Comparison of ENCODE assay signal across 2 cellular contexts in genomic region chr1:156458181-156458503, GRCh38.
TF ChIP-seq lines count a peak whose summit lies in the region.

No MANE protein-coding gene starts in this region.

TF ChIP-seq in liver, 16 proteins besides CTCF, POLR2A, EP300 and RAD21 (continued from another document):
- TF ChIP-seq ZBTB33 (IDR thresholded peaks at IDR 0.05) (no peak), JUND (IDR thresholded peaks at IDR 0.05) (no peak), RXRA (IDR thresholded peaks at IDR 0.05) (no peak), EGR1 (IDR thresholded peaks at IDR 0.05; ENCODE audit: low read depth in 2 of 2) (no peak), REST (IDR thresholded peaks at IDR 0.05) (no peak)
TF ChIP-seq in liver: peak in this region for 0.

TF ChIP-seq in HepG2, 621 proteins besides CTCF, POLR2A, EP300 and RAD21 (continued from another document):
- TF ChIP-seq ZNF609 (CRISPR knock-in tag; IDR thresholded peaks at IDR 0.05; ENCODE audit: borderline replicate concordance) = no peak
- no peak for TF ChIP-seq ZNF142 (CRISPR knock-in tag; IDR thresholded peaks at IDR 0.05)
- no peak for TF ChIP-seq ZNF749 (CRISPR knock-in tag; IDR thresholded peaks at IDR 0.05; ENCODE audit: borderline replicate concordance)
- TF ChIP-seq ZNF318 (CRISPR knock-in tag; IDR thresholded peaks at IDR 0.05) = no peak
- TF ChIP-seq CEBPB (IDR thresholded peaks at IDR 0.05; ENCODE audit: borderline replicate concordance, low read depth, low read length) = no peak
- TF ChIP-seq KMT2A (CRISPR knock-in tag; IDR thresholded peaks at IDR 0.05) = no peak
- TF ChIP-seq GTF2F1 (IDR thresholded peaks at IDR 0.05; ENCODE audit: low read length) = no peak
- no peak for TF ChIP-seq MTF1 (CRISPR knock-in tag; IDR thresholded peaks at IDR 0.05)
- TF ChIP-seq ZFYVE20 (CRISPR knock-in tag; IDR thresholded peaks at IDR 0.05; ENCODE audit: borderline replicate concordance, low read depth) = no peak
- no peak for TF ChIP-seq ZFP1 (CRISPR knock-in tag; IDR thresholded peaks at IDR 0.05)
- no peak for TF ChIP-seq SNAPC5 (CRISPR knock-in tag; IDR thresholded peaks at IDR 0.05; ENCODE audit: borderline replicate concordance)
- no peak for TF ChIP-seq ZNF784 (CRISPR knock-in tag; IDR thresholded peaks at IDR 0.05; ENCODE audit: borderline replicate concordance)
- TF ChIP-seq TOE1 (CRISPR knock-in tag; IDR thresholded peaks at IDR 0.05) = no peak
- no peak for TF ChIP-seq ZNF646 (CRISPR knock-in tag; IDR thresholded peaks at IDR 0.05)
- no peak for TF ChIP-seq TBP (CRISPR knock-in tag; IDR thresholded peaks at IDR 0.05)
- no peak for TF ChIP-seq ZBTB7A (CRISPR knock-in tag; IDR thresholded peaks at IDR 0.05)
- no peak for TF ChIP-seq DNMT1 (CRISPR knock-in tag; IDR thresholded peaks at IDR 0.05)
TF ChIP-seq in HepG2: peak in this region for 0.
